ENCODE assay signal across 10 cellular contexts in the genomic region with DNA sequence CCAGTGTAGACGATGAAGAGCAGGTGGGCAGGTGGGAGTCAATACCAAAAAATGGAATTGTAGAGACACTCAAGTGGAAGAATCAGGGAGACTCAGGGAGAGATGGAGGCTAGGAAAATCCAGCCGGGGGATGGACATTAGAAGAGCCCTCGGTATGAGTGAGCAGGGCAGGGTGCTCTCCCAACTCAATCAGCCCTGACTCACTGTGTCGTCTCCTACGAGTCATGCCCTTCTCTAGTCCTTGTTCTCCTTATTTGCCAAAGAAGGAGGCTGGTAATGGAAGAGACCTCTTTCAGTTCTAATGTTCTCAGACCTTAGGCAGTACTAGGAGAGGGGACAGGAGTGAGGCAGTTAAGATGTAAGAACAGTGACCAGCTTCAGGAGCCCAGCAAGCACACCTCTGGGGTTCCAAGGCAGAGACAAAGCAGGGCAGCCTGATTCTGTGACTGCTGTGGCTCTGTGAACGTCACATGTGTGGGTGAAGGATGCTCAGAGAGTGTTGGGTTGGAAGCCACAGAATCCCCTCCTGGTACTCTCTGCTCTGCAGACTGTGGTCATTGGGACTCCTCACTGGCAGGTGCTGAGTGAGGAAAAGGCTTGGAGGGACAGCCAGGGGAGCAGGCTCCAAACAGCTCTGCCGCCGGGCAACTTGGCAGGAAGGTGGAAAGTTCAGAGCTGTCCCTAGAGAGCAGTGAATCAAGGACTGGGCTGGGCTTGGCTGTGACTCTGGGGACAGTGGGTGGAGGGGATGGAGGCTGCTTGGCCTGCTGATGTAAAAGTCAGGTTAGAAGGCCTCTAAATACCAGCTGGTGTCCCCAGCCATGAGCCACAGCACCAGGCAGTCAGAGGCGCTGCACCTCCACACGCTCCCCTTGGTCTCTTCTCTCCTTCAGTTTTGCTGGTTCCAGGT. TPM values are rescaled to one million over a fixed set of nuclear protein-coding genes. Genes with fewer than 3 reads are reported as not detected.
DNase-seq lines count a peak whose midpoint lies in the region; ATAC-seq and TF ChIP-seq lines count a peak whose summit lies in the region.
"Had no signal": no experiment of that assay in that cellular context is flagged by ENCODE, and none has a peak within 500 bp of the region (broad histone marks: within the 10 kb centered on the region; RNA-seq: fewer than 3 reads in every experiment).

No MANE protein-coding gene starts in this region.

- H3K27ac ChIP-seq in psoas muscle (no peak overlapping the region), endodermal cell (ENCODE audit: low read depth, low read length) (no peak overlapping the region)
- H3K27ac ChIP-seq: SK-N-MC had no signal

- intact Hi-C loops in psoas muscle (cut with DNase I) = no loop called here

- H3K9me3 Mint-ChIP-seq in endodermal cell = no peaks in the 10 kb centered on the region

- ATAC-seq in psoas muscle = peak; percentile 71 to 97 (median 90)
- ATAC-seq in GM21737 (IDR thresholded peaks at IDR 0.05; ENCODE audit: unreplicated experiment) = no peak

- no peaks in the 10 kb centered on the region for H3K36me3 ChIP-seq in psoas muscle (ENCODE audit: insufficient read depth in 1 of 2, low read depth in 1 of 2)
- no peaks in the 10 kb centered on the region for H3K36me3 ChIP-seq in endodermal cell (ENCODE audit: control insufficient read depth, insufficient read depth, low read length)

- H3K36me3 Mint-ChIP-seq in endodermal cell (ENCODE audit: low read depth) = no peaks in the 10 kb centered on the region

- H3K27me3 ChIP-seq in psoas muscle (ENCODE audit: insufficient read depth in 3 of 3, low read length in 2 of 3) (no peaks in the 10 kb centered on the region), endodermal cell (ENCODE audit: control insufficient read depth, insufficient read depth, low read length, poor library complexity, severe bottlenecking) (peaks cover 42% of the 10 kb centered on the region)

- 34 to 50% (median 37%) methylated on average over 9 to 10 of the region's 10 CpGs for WGBS in psoas muscle, 3 donors
- WGBS in endodermal cell (ENCODE audit: insufficient coverage in 1 of 2, insufficient read length in 1 of 2), 2 experiments = 95 to 100% methylated on average over 6 to 10 of the region's 10 CpGs

- H3K4me3 ChIP-seq in foreskin fibroblast (ENCODE audit: low read depth in 1 of 2, low read length in 2 of 2) (no peak overlapping the region), psoas muscle (peak overlapping the region; percentile 49), endodermal cell (ENCODE audit: low read length) (no peak overlapping the region)

- peaks cover 11% of the 10 kb centered on the region for H3K4me1 Mint-ChIP-seq in endodermal cell

- no peak overlapping the region for H3K27ac Mint-ChIP-seq in endodermal cell

- H3K4me3 Mint-ChIP-seq in endodermal cell = no peak overlapping the region

- no peak for TF ChIP-seq CTCF in foreskin fibroblast (IDR thresholded peaks at IDR 0.05; ENCODE audit: low read depth, low read length)
- TF ChIP-seq CTCF in psoas muscle (IDR thresholded peaks at IDR 0.05) = no peak
- no peak for TF ChIP-seq CTCF in endodermal cell (conservative IDR thresholded peaks at IDR 0.05)

- H3K9me3 ChIP-seq in psoas muscle (no peaks in the 10 kb centered on the region), endodermal cell (ENCODE audit: control insufficient read depth, low read length) (no peaks in the 10 kb centered on the region)

- H3K27me3 Mint-ChIP-seq in endodermal cell (ENCODE audit: insufficient read depth) = peaks cover 64% of the 10 kb centered on the region

- H3K4me1 ChIP-seq in psoas muscle (no peaks in the 10 kb centered on the region), endodermal cell (ENCODE audit: control insufficient read depth, insufficient read depth, low read length) (no peaks in the 10 kb centered on the region)

- H3K9ac ChIP-seq in endodermal cell (ENCODE audit: extremely low read depth, low read length, poor library complexity, severe bottlenecking) = no peak overlapping the region

- DNase-seq in GM03348 (ENCODE audit: low spot score) (peak; percentile 47), NCI-H526 (lab: John Stamatoyannopoulos, UW) (peak; percentile 66 to 94), foreskin fibroblast (peak; percentile 16 to 65), psoas muscle (peak; percentile 32 to 77), germinal center (ENCODE audit: low spot score) (no peak), endodermal cell (no peak), NCI-H2107 (lab: John Stamatoyannopoulos, UW) (no peak)
- DNase-seq: occipital lobe had no signal

RNA-seq across cellular contexts. Expression of a gene that starts 11.1 kb away (rescaled TPM):
- total RNA-seq in psoas muscle (1 to 10 TPM; 3.3 to 7.0 (median 4.8) TPM), endodermal cell (1 to 10 TPM; 1.4 to 1.6 TPM)
- 1 to 10 TPM; 1.9 to 3.0 (median 2.8) TPM for polyA plus RNA-seq in psoas muscle
- 2.2 TPM for polyA plus RNA-seq in endodermal cell (2013, experiment 1 of 2)
- 1.9 TPM for polyA plus RNA-seq in endodermal cell (2013, experiment 2 of 2)

Comparison
In these comparisons a context has a peak if more than half of its experiments do, and no peak if none do; other contexts are left out.
1. DNase-seq: peak in GM03348 (single experiment), NCI-H526 (2 of 2), foreskin fibroblast (2 of 2) and psoas muscle (2 of 2); none in germinal center (single experiment), endodermal cell (single experiment) and NCI-H2107 (single experiment).